Comparison of ENCODE assay signal across 16 cellular contexts in genomic region chr5:160726721-160727120, GRCh38.
DNase-seq lines count a peak whose midpoint lies in the region; TF ChIP-seq lines count a peak whose summit lies in the region.
"Had no signal": no experiment of that assay in that cellular context is flagged by ENCODE, and none has a peak within 500 bp of the region (broad histone marks: within the 10 kb centered on the region; RNA-seq: fewer than 3 reads in every experiment).

No MANE protein-coding gene starts in this region.

- H2AFZ ChIP-seq in trophoblast cell (ENCODE audit: insufficient read depth, low read length, poor library complexity): no peak overlapping the region
- H2AFZ ChIP-seq: GM23248 had no signal

- H2AK5ac ChIP-seq in trophoblast cell (ENCODE audit: low read length): no peak overlapping the region

- no peak overlapping the region for H3K18ac ChIP-seq in trophoblast cell (ENCODE audit: low read length)

- TF ChIP-seq POLR2A in esophagus muscularis mucosa (IDR thresholded peaks at IDR 0.05; ENCODE audit: low read depth): no peak

- peaks cover 2% of the 10 kb centered on the region for H3K79me2 ChIP-seq in trophoblast cell (ENCODE audit: control insufficient read depth, insufficient read depth, low read length, poor library complexity)

- peak; percentile 29 for DNase-seq in activated CD4-positive, alpha-beta T cell treated with anti-CD3 and anti-CD28 coated beads, Interleukin-2, amount 10 ng/mL, durations not matched to agents 24 days and 14 days
- DNase-seq in activated CD4-positive, alpha-beta T cell treated with anti-CD3 and anti-CD28 coated beads for 4 hours: no peak
- DNase-seq in esophagus muscularis mucosa (ENCODE audit: extremely low spot score): peak; percentile 70
- no peak for DNase-seq in trophoblast cell
- DNase-seq in activated CD8-positive, alpha-beta memory T cell treated with anti-CD3 and anti-CD28 coated beads, Interleukin-2, amount 50 U/mL, for 4 hours: no peak
- no peak for DNase-seq in NCI-H146 (lab: John Stamatoyannopoulos, UW)
- DNase-seq: CD4-positive, CD25-positive, alpha-beta regulatory T cell; CD8-positive, alpha-beta T cell; DMS 273 treated with DMSO at 0.1 percent for 48 hours; DMS79; GM23248; H9 had no signal

- 38% methylated on average over 2 of the region's 2 CpGs for WGBS in esophagus muscularis mucosa
- no CpG with 5 or more reads among the region's 2 CpGs for WGBS in trophoblast cell (ENCODE audit: extremely low coverage, insufficient coverage, insufficient read length)

- peaks cover 6% of the 10 kb centered on the region for H3K79me1 ChIP-seq in trophoblast cell (ENCODE audit: low read length)

- H4K12ac ChIP-seq in trophoblast cell (ENCODE audit: low read depth, low read length): no peak overlapping the region

- H3K27me3 ChIP-seq in esophagus muscularis mucosa: no peaks in the 10 kb centered on the region
- no peaks in the 10 kb centered on the region for H3K27me3 ChIP-seq in trophoblast cell (ENCODE audit: insufficient read depth, low read length)
- H3K27me3 ChIP-seq: BLaER1 had no signal

- H3K9me3 Mint-ChIP-seq in activated CD4-positive, alpha-beta T cell treated with anti-CD3 and anti-CD28 coated beads, Interleukin-2, amount 10 ng/mL, durations not matched to agents 24 days and 14 days: no peaks in the 10 kb centered on the region
- H3K9me3 Mint-ChIP-seq: CD8-positive, alpha-beta T cell; H9 had no signal

- no peak overlapping the region for H2BK120ac ChIP-seq in trophoblast cell (ENCODE audit: insufficient read depth, low read length, poor library complexity)

- H3K27ac ChIP-seq in esophagus muscularis mucosa (replicated peaks in 1 of 4) (no peak overlapping the region), trophoblast cell (ENCODE audit: low read depth, low read length) (peak overlapping the region; percentile 28)
- H3K27ac ChIP-seq: 22Rv1, BLaER1, C4-2B, GM23248 had no signal

- no peak overlapping the region for H3K23ac ChIP-seq in trophoblast cell (ENCODE audit: low read length)

- no peak overlapping the region for H3K14ac ChIP-seq in trophoblast cell (ENCODE audit: low read length)

- no peaks in the 10 kb centered on the region for H3K36me3 Mint-ChIP-seq in activated CD4-positive, alpha-beta T cell treated with anti-CD3 and anti-CD28 coated beads, Interleukin-2, amount 10 ng/mL, durations not matched to agents 24 days and 14 days (ENCODE audit: low read depth)
- H3K36me3 Mint-ChIP-seq: CD4-positive, CD25-positive, alpha-beta regulatory T cell; CD8-positive, alpha-beta T cell had no signal

- intact Hi-C loops in activated CD4-positive, alpha-beta T cell treated with anti-CD3 and anti-CD28 coated beads, Interleukin-2, amount 10 ng/mL, durations not matched to agents 24 days and 14 days (cut with micrococcal nuclease): no loop called here
- intact Hi-C loops in esophagus muscularis mucosa (cut with DNase I): no loop called here

- no peak overlapping the region for H3K4ac ChIP-seq in trophoblast cell (ENCODE audit: low read depth, low read length)

- H3K27ac Mint-ChIP-seq in activated CD4-positive, alpha-beta T cell treated with anti-CD3 and anti-CD28 coated beads, Interleukin-2, amount 10 ng/mL, durations not matched to agents 24 days and 14 days: no peak overlapping the region
- H3K27ac Mint-ChIP-seq: B cell; CD4-positive, CD25-positive, alpha-beta regulatory T cell; CD8-positive, alpha-beta T cell had no signal

- H2BK12ac ChIP-seq in trophoblast cell (ENCODE audit: low read length): no peak overlapping the region

- no peaks in the 10 kb centered on the region for H3K4me1 ChIP-seq in esophagus muscularis mucosa
- H3K4me1 ChIP-seq in trophoblast cell (ENCODE audit: control insufficient read depth in 1 of 2, insufficient read depth in 2 of 2, low read length in 2 of 2): peaks cover 11 to 18% of the 10 kb centered on the region in 2 experiments
- H3K4me1 ChIP-seq: BLaER1 had no signal

- no peaks in the 10 kb centered on the region for H3K27me3 Mint-ChIP-seq in activated CD4-positive, alpha-beta T cell treated with anti-CD3 and anti-CD28 coated beads, Interleukin-2, amount 10 ng/mL, durations not matched to agents 24 days and 14 days

- no peaks in the 10 kb centered on the region for H3K9me3 ChIP-seq in esophagus muscularis mucosa
- no peaks in the 10 kb centered on the region for H3K9me3 ChIP-seq in trophoblast cell (ENCODE audit: insufficient read depth, low read depth, low read length)
- H3K9me3 ChIP-seq: BLaER1 had no signal

- peak overlapping the region; percentile 34 for H4K91ac ChIP-seq in trophoblast cell (ENCODE audit: low read depth, low read length)

- no peak overlapping the region for H3K4me3 Mint-ChIP-seq in activated CD4-positive, alpha-beta T cell treated with anti-CD3 and anti-CD28 coated beads, Interleukin-2, amount 10 ng/mL, durations not matched to agents 24 days and 14 days
- H3K4me3 Mint-ChIP-seq: B cell; CD4-positive, CD25-positive, alpha-beta regulatory T cell; CD8-positive, alpha-beta T cell; H9 had no signal

- no peak overlapping the region for H3K4me3 ChIP-seq in esophagus muscularis mucosa
- H3K4me3 ChIP-seq in trophoblast cell (ENCODE audit: low read depth, low read length): no peak overlapping the region
- H3K4me3 ChIP-seq: BLaER1, GM23248 had no signal

- no peak overlapping the region for H4K8ac ChIP-seq in trophoblast cell (ENCODE audit: low read depth, low read length)

- no peaks in the 10 kb centered on the region for H3K4me1 Mint-ChIP-seq in activated CD4-positive, alpha-beta T cell treated with anti-CD3 and anti-CD28 coated beads, Interleukin-2, amount 10 ng/mL, durations not matched to agents 24 days and 14 days
- H3K4me1 Mint-ChIP-seq: B cell; CD4-positive, CD25-positive, alpha-beta regulatory T cell had no signal

- TF ChIP-seq EP300 in esophagus muscularis mucosa (IDR thresholded peaks at IDR 0.05): no peak

- no peak overlapping the region for H2BK5ac ChIP-seq in trophoblast cell (ENCODE audit: low read depth, low read length, poor library complexity)

- no peak for TF ChIP-seq CTCF in esophagus muscularis mucosa (IDR thresholded peaks at IDR 0.05)

- H3K4me2 ChIP-seq in trophoblast cell (ENCODE audit: low read length): peak overlapping the region; percentile 2
- H3K4me2 ChIP-seq: BLaER1 had no signal

- H3K36me3 ChIP-seq in esophagus muscularis mucosa (no peaks in the 10 kb centered on the region), trophoblast cell (ENCODE audit: control insufficient read depth in 1 of 2, insufficient read depth in 2 of 2, low read length in 2 of 2) (no peaks in the 10 kb centered on the region)
- H3K36me3 ChIP-seq: BLaER1 had no signal

- H3K9ac ChIP-seq in trophoblast cell (ENCODE audit: low read length): no peak overlapping the region
- H3K9ac ChIP-seq: BLaER1, GM23248 had no signal

Comparison
In these comparisons a context has a peak if more than half of its experiments do, and no peak if none do; other contexts are left out.
1. DNase-seq: peak in activated CD4-positive, alpha-beta T cell treated with anti-CD3 and anti-CD28 coated beads, Interleukin-2, amount 10 ng/mL, durations not matched to agents 24 days and 14 days (single experiment) and esophagus muscularis mucosa (single experiment); none in activated CD4-positive, alpha-beta T cell treated with anti-CD3 and anti-CD28 coated beads for 4 hours (0 of 2), trophoblast cell (0 of 2), activated CD8-positive, alpha-beta memory T cell treated with anti-CD3 and anti-CD28 coated beads, Interleukin-2, amount 50 U/mL, for 4 hours (single experiment) and NCI-H146 (single experiment).